8 cellular contexts compared by ENCODE assay signal in genomic region chr1:111140680-111140967, GRCh38. TPM values are rescaled to one million over a fixed set of nuclear protein-coding genes. Genes with fewer than 3 reads are reported as not detected.
A peak's percentile ranks its signal among the peaks of the same experiment; 100 is the strongest.
DNase-seq lines count a peak whose midpoint lies in the region; ATAC-seq and TF ChIP-seq lines count a peak whose summit lies in the region.

No MANE protein-coding gene starts in this region.

- H3K9me3 ChIP-seq in OCI-LY1 (ENCODE audit: low read length) = no peaks in the 10 kb centered on the region
- no peaks in the 10 kb centered on the region for H3K9me3 ChIP-seq in mesodermal cell (ENCODE audit: control insufficient read depth, low read length)
- no peaks in the 10 kb centered on the region for H3K9me3 ChIP-seq in aorta (ENCODE audit: control insufficient read depth, low read length)

- no peak overlapping the region for H2AFZ ChIP-seq in OCI-LY1 (ENCODE audit: low read length)

- 0% methylated on average over 8 of the region's 9 CpGs for WGBS in mesodermal cell (ENCODE audit: insufficient coverage in 2 of 2), 2 experiments
- WGBS in aorta, 2 donors = 0% methylated on average over 9 of the region's 9 CpGs

- H3K79me2 ChIP-seq in OCI-LY1 (ENCODE audit: insufficient read depth, low read length) = peaks cover 76% of the 10 kb centered on the region

- H3K9ac ChIP-seq in OCI-LY1 (ENCODE audit: low read length) = peak overlapping the region; percentile 92

- H3K4me2 ChIP-seq in OCI-LY1 (ENCODE audit: low read length) = peak overlapping the region; percentile 97

- intact Hi-C loops in dendritic cell treated with granulocyte-macrophage colony-stimulating factor and Interleukin-4, amounts not matched to agents 40 ng/mL and 50 ng/mL, for 4 days (cut with micrococcal nuclease) = no loop called here
- intact Hi-C loops in aorta (cut with DNase I) = no loop called here

- TF ChIP-seq CTCF in OCI-LY1 (IDR thresholded peaks at IDR 0.05; ENCODE audit: low read length) = no peak

- DNase-seq in NCI-H1436 (lab: John Stamatoyannopoulos, UW) = peak; percentile 4
- DNase-seq in NCI-H1436 treated with DMSO at 0.1 percent for 48 hours (lab: John Stamatoyannopoulos, UW) = no peak
- no peak for DNase-seq in aorta
- no peak for DNase-seq in NCI-H187 treated with DMSO at 0.1 percent for 48 hours (lab: John Stamatoyannopoulos, UW)

- no peaks in the 10 kb centered on the region for H3K27me3 ChIP-seq in OCI-LY1 (ENCODE audit: insufficient read depth, low read length)
- no peaks in the 10 kb centered on the region for H3K27me3 ChIP-seq in aorta (ENCODE audit: control insufficient read depth in 1 of 2, insufficient read depth in 2 of 2, low read length in 1 of 2)

- H3K4me1 ChIP-seq in OCI-LY1 (ENCODE audit: insufficient read depth, low read length, severe bottlenecking) (peaks cover 73% of the 10 kb centered on the region), mesodermal cell (ENCODE audit: control insufficient read depth, insufficient read depth, low read length, poor library complexity, severe bottlenecking) (peaks cover 20% of the 10 kb centered on the region), aorta (ENCODE audit: control insufficient read depth in 1 of 2, insufficient read depth in 2 of 2, low read length in 2 of 2) (peaks cover 0 to 2% of the 10 kb centered on the region in 2 donors)

- H3K9me3 Mint-ChIP-seq in dendritic cell treated with granulocyte-macrophage colony-stimulating factor and Interleukin-4, amounts not matched to agents 40 ng/mL and 50 ng/mL, for 4 days = no peaks in the 10 kb centered on the region

- peak overlapping the region; percentile 100 for H3K4me3 Mint-ChIP-seq in dendritic cell treated with granulocyte-macrophage colony-stimulating factor and Interleukin-4, amounts not matched to agents 40 ng/mL and 50 ng/mL, for 4 days

- peak overlapping the region; percentile 95 for H3K27ac Mint-ChIP-seq in dendritic cell treated with granulocyte-macrophage colony-stimulating factor and Interleukin-4, amounts not matched to agents 40 ng/mL and 50 ng/mL, for 4 days

- peaks cover 83% of the 10 kb centered on the region for H3K36me3 Mint-ChIP-seq in dendritic cell treated with granulocyte-macrophage colony-stimulating factor and Interleukin-4, amounts not matched to agents 40 ng/mL and 50 ng/mL, for 4 days (ENCODE audit: low read depth)

- H4K20me1 ChIP-seq in OCI-LY1 (ENCODE audit: insufficient read depth, low read length) = no peaks in the 10 kb centered on the region

- ATAC-seq in aorta (ENCODE audit: low FRiP score) (no peak), HG03432 (IDR thresholded peaks at IDR 0.05; ENCODE audit: unreplicated experiment) (no peak)

- no peaks in the 10 kb centered on the region for H3F3A ChIP-seq in OCI-LY1 (ENCODE audit: insufficient read depth, low read length)

- H3K27ac ChIP-seq in OCI-LY1 (ENCODE audit: low read depth, low read length, poor library complexity, severe bottlenecking) (peak overlapping the region; percentile 85), mesodermal cell (ENCODE audit: low read depth, low read length, severe bottlenecking) (peak overlapping the region; percentile 93), aorta (ENCODE audit: low read depth in 1 of 2, low read length in 2 of 2) (peak overlapping the region in 1 of 2 donors; percentile 76)

- H3K36me3 ChIP-seq in OCI-LY1 (ENCODE audit: insufficient read depth, low read length) (peaks cover 34% of the 10 kb centered on the region), mesodermal cell (ENCODE audit: control insufficient read depth, insufficient read depth, low read length) (peaks cover 23% of the 10 kb centered on the region), aorta (ENCODE audit: control insufficient read depth in 1 of 2, insufficient read depth in 2 of 2, low read length in 1 of 2) (no peaks in the 10 kb centered on the region)

- H3K27me3 Mint-ChIP-seq in dendritic cell treated with granulocyte-macrophage colony-stimulating factor and Interleukin-4, amounts not matched to agents 40 ng/mL and 50 ng/mL, for 4 days = no peaks in the 10 kb centered on the region

- H3K4me3 ChIP-seq in OCI-LY1 (ENCODE audit: low read depth, low read length, poor library complexity, severe bottlenecking) = peak overlapping the region; percentile 84
- H3K4me3 ChIP-seq in mesodermal cell (ENCODE audit: extremely low read depth, insufficient read depth, low read length, poor library complexity, severe bottlenecking) = peak overlapping the region; percentile 93
- H3K4me3 ChIP-seq in aorta (ENCODE audit: low read length in 2 of 2) = peak overlapping the region; percentile 79 to 92

- peaks cover 39% of the 10 kb centered on the region for H3K4me1 Mint-ChIP-seq in dendritic cell treated with granulocyte-macrophage colony-stimulating factor and Interleukin-4, amounts not matched to agents 40 ng/mL and 50 ng/mL, for 4 days (ENCODE audit: low read depth)

- no peaks in the 10 kb centered on the region for H3K9me2 ChIP-seq in OCI-LY1 (ENCODE audit: low read depth, low read length)

RNA-seq across cellular contexts. Expression of gene CEPT1, which starts 0.6 kb away (rescaled TPM):
- polyA plus RNA-seq in mesodermal cell (2013, experiment 1 of 2) = 44.0 TPM
- 41.6 TPM for polyA plus RNA-seq in mesodermal cell (2013, experiment 2 of 2)
- total RNA-seq in aorta = 10 to 100 TPM; 24.5 to 41.3 TPM
- polyA plus RNA-seq in aorta = 10 to 100 TPM; 13.2 to 13.6 TPM

RNA-seq across cellular contexts. Expression of gene DRAM2, which starts 0.7 kb away (rescaled TPM):
- 89.7 TPM for polyA plus RNA-seq in mesodermal cell (2013, experiment 1 of 2)
- polyA plus RNA-seq in mesodermal cell (2013, experiment 2 of 2) = 91.5 TPM
- 10 to 100 TPM; 23.6 to 37.6 TPM for total RNA-seq in aorta
- 10 to 100 TPM; 23.9 to 78.5 TPM for polyA plus RNA-seq in aorta

RNA-seq across cellular contexts. Expression of gene DENND2D, which starts 59.8 kb away (rescaled TPM):
- not detected for polyA plus RNA-seq in mesodermal cell (2013, experiment 1 of 2)
- not detected for polyA plus RNA-seq in mesodermal cell (2013, experiment 2 of 2)
- total RNA-seq in aorta = 10 to 100 TPM; 12.3 to 17.7 TPM
- polyA plus RNA-seq in aorta = 10 to 100 TPM in 1 of 2 donors, under 1 TPM in 1; 0.77 to 20.3 TPM
